ENCODE assay signal across 18 cellular contexts in genomic region chr21:33514234-33514633, GRCh38. TPM values are rescaled to one million over a fixed set of nuclear protein-coding genes. Genes with fewer than 3 reads are reported as not detected.
DNase-seq lines count a peak whose midpoint lies in the region; ATAC-seq, FAIRE-seq and TF ChIP-seq lines count a peak whose summit lies in the region.
"Had no signal": no experiment of that assay in that cellular context is flagged by ENCODE, and none has a peak within 500 bp of the region (broad histone marks: within the 10 kb centered on the region; RNA-seq: fewer than 3 reads in every experiment).

No MANE protein-coding gene starts in this region.

- H2AFZ ChIP-seq in K562 (ENCODE audit: low read depth, low read length), result no peak overlapping the region
- H2AFZ ChIP-seq in mesenchymal stem cell (ENCODE audit: low read depth, low read length), result no peak overlapping the region
- no peak overlapping the region for H2AFZ ChIP-seq in Karpas-422 (ENCODE audit: low read length)

- no peak for TF ChIP-seq POLR2A in K562 (conservative IDR thresholded peaks at IDR 0.05)

- H3K9me3 ChIP-seq in K562 (replicated peaks; ENCODE audit: control insufficient read depth, insufficient read depth, low read depth, low read length), result no peaks in the 10 kb centered on the region
- no peaks in the 10 kb centered on the region for H3K9me3 ChIP-seq in mesenchymal stem cell (ENCODE audit: control insufficient read depth, low read length)
- no peaks in the 10 kb centered on the region for H3K9me3 ChIP-seq in Karpas-422 (ENCODE audit: low read length)
- H3K9me3 ChIP-seq: breast epithelium, tibial nerve had no signal

- no peaks in the 10 kb centered on the region for H3K79me2 ChIP-seq in K562 (ENCODE audit: control insufficient read depth, insufficient read depth, low read length)
- no peaks in the 10 kb centered on the region for H3K79me2 ChIP-seq in Karpas-422 (ENCODE audit: low read length)

- H3K27ac ChIP-seq in K562 (ENCODE audit: extremely low read depth, low read depth, low read length) (no peak overlapping the region), mesenchymal stem cell (ENCODE audit: low read length, poor library complexity, severe bottlenecking) (no peak overlapping the region), Karpas-422 (ENCODE audit: low read length) (no peak overlapping the region)
- H3K27ac ChIP-seq: 22Rv1, breast epithelium, tibial nerve had no signal

- H3K14ac ChIP-seq in mesenchymal stem cell (ENCODE audit: low read length in 2 of 2), result no peak overlapping the region

- in situ Hi-C loops in K562 (cut with MboI), result no loop called here

- intact Hi-C loops in K562 (cut with micrococcal nuclease), result no loop called here

- TF ChIP-seq CTCF in K562 (IDR thresholded peaks at IDR 0.05 in 2 of 3, conservative IDR thresholded peaks at IDR 0.05 in 1 of 3; ENCODE audit: insufficient read depth in 2 of 3, low read depth in 1 of 3, low read length in 3 of 3), result no peak

- H3K4me1 ChIP-seq in K562 (replicated peaks in 1 of 2; ENCODE audit: control insufficient read depth in 2 of 2, insufficient read depth in 2 of 2, low read length in 2 of 2) (peaks cover 0 to 9% of the 10 kb centered on the region in 2 experiments; a peak in 3 of 5 replicates), mesenchymal stem cell (ENCODE audit: control insufficient read depth, insufficient read depth, low read depth, low read length) (no peaks in the 10 kb centered on the region), Karpas-422 (ENCODE audit: low read length) (no peaks in the 10 kb centered on the region)
- H3K4me1 ChIP-seq: breast epithelium, tibial nerve had no signal

- H3K79me1 ChIP-seq in mesenchymal stem cell (replicated peaks; ENCODE audit: low read length, poor library complexity, severe bottlenecking), result peaks cover 6% of the 10 kb centered on the region

- CTCF ChIA-PET in K562 (lab: Yijun Ruan, JAX; ENCODE audit: low intra/inter-chr PET ratio), result no interaction called here

- no peak for DNase-seq in activated CD4-positive, CD25-positive, alpha-beta regulatory T cell (lab: John Stamatoyannopoulos, UW)
- DNase-seq in GM04503 (ENCODE audit: low read depth) (peak; percentile 5), K562 (ENCODE audit: extremely low read depth in 1 of 4, low spot score in 3 of 4) (no peak), mesenchymal stem cell (peak; percentile 24), Karpas-422 (no peak)
- DNase-seq in stimulated activated naive CD4-positive, alpha-beta T cell (lab: John Stamatoyannopoulos, UW), result no peak
- DNase-seq: activated gamma-delta T cell; CD4-positive, alpha-beta memory T cell; DMS79; effector CD4-positive, alpha-beta T cell; NCI-H187; NCI-H510A; T-helper 9 cell had no signal

- no peak overlapping the region for H2BK12ac ChIP-seq in mesenchymal stem cell (ENCODE audit: low read length in 2 of 2)

- TF ChIP-seq RAD21 in K562 (CRISPR knock-in tag; conservative IDR thresholded peaks at IDR 0.05 in 1 of 2, IDR thresholded peaks at IDR 0.05 in 1 of 2), result no peak

- no peak overlapping the region for H3K23ac ChIP-seq in mesenchymal stem cell (ENCODE audit: low read length in 2 of 2)

- POLR2A ChIA-PET in K562 (lab: Yijun Ruan, JAX), result interaction anchor here (0.6 to 2.4 kb wide), 10 partner anchors 8 to 341 kb away, joined by 3 to 7 read pairs (median 4); partner anchors contain the start of genes DNAJC28 and TMEM50B

- H3K4me2 ChIP-seq in K562 (ENCODE audit: insufficient read depth, low read length), result no peak overlapping the region
- no peak overlapping the region for H3K4me2 ChIP-seq in mesenchymal stem cell (ENCODE audit: low read length, poor library complexity, severe bottlenecking)
- H3K4me2 ChIP-seq in Karpas-422 (ENCODE audit: low read depth, low read length, poor library complexity, severe bottlenecking), result no peak overlapping the region

- H3K18ac ChIP-seq in mesenchymal stem cell (ENCODE audit: low read depth in 1 of 2, low read length in 2 of 2), result no peak overlapping the region

- H2BK120ac ChIP-seq in mesenchymal stem cell (ENCODE audit: low read depth, low read length), result no peak overlapping the region

- FAIRE-seq in K562 (lab: Jason Lieb, UNC), result no peak

- H3K9me1 ChIP-seq in K562 (ENCODE audit: control insufficient read depth, insufficient read depth, low read length), result no peaks in the 10 kb centered on the region

- no peak overlapping the region for H2BK15ac ChIP-seq in mesenchymal stem cell (ENCODE audit: low read depth, poor library complexity, severe bottlenecking)

- BruUV-seq in K562 (replicated peaks; lab: Mats Ljungman, UMichigan), result no TSS peak

- H4K91ac ChIP-seq in mesenchymal stem cell (ENCODE audit: low read length), result no peak overlapping the region

- no peak overlapping the region for H3K4ac ChIP-seq in mesenchymal stem cell (ENCODE audit: low read depth in 1 of 2, low read length in 2 of 2)

- H3K9me2 ChIP-seq in Karpas-422 (replicated peaks; ENCODE audit: insufficient read depth, low read length), result no peaks in the 10 kb centered on the region

- H4K20me1 ChIP-seq in K562 (replicated peaks; ENCODE audit: control insufficient read depth, insufficient read depth, low read length) (no peaks in the 10 kb centered on the region), Karpas-422 (ENCODE audit: insufficient read depth, low read depth, low read length) (no peaks in the 10 kb centered on the region)

- H3K4me3 ChIP-seq in K562, result no peak overlapping the region
- H3K4me3 ChIP-seq in mesenchymal stem cell (ENCODE audit: insufficient read depth in 1 of 2, low read depth in 1 of 2, low read length in 2 of 2), result no peak overlapping the region
- no peak overlapping the region for H3K4me3 ChIP-seq in Karpas-422 (ENCODE audit: low read length)
- H3K4me3 ChIP-seq: breast epithelium, tibial nerve had no signal

- no peak overlapping the region for H4K8ac ChIP-seq in mesenchymal stem cell (ENCODE audit: low read length)

- no peak for TF ChIP-seq EP300 in K562 (IDR thresholded peaks at IDR 0.05; ENCODE audit: low read length)

- H3K27me3 ChIP-seq in K562 (ENCODE audit: control insufficient read depth in 2 of 2, insufficient read depth in 2 of 2, low read length in 2 of 2) (no peaks in the 10 kb centered on the region), mesenchymal stem cell (ENCODE audit: control insufficient read depth in 1 of 2, insufficient read depth in 1 of 2, low read length in 2 of 2) (no peaks in the 10 kb centered on the region), Karpas-422 (ENCODE audit: low read length) (no peaks in the 10 kb centered on the region)
- H3K27me3 ChIP-seq: breast epithelium, tibial nerve had no signal

- H2BK5ac ChIP-seq in mesenchymal stem cell (ENCODE audit: low read depth, low read length, poor library complexity, severe bottlenecking), result no peak overlapping the region

- ATAC-seq in activated CD4-positive, CD25-positive, alpha-beta regulatory T cell treated with anti-CD3 and anti-CD28 coated beads, Interleukin-2, amount 50 U/mL, for 24 hours, result peak; percentile 38 to 53
- no peak for ATAC-seq in K562
- no peak for ATAC-seq in HG02973 (IDR thresholded peaks at IDR 0.05; ENCODE audit: unreplicated experiment)

- no peak overlapping the region for H2AK5ac ChIP-seq in mesenchymal stem cell (ENCODE audit: low read length, severe bottlenecking)

- WGBS in K562 (ENCODE audit: insufficient coverage, low coverage, missing lambda C conversion rate), result 93% methylated on average over 1 of the region's 1 CpG
- no CpG with 5 or more reads among the region's 1 CpG for WGBS in mesenchymal stem cell

- H3K36me3 ChIP-seq in K562 (ENCODE audit: control insufficient read depth, insufficient read depth, low read length) (peaks cover 95% of the 10 kb centered on the region), mesenchymal stem cell (ENCODE audit: control insufficient read depth in 1 of 2, insufficient read depth in 2 of 2, low read depth in 1 of 2, low read length in 2 of 2) (peaks cover 42 to 90% of the 10 kb centered on the region in 2 experiments), Karpas-422 (ENCODE audit: insufficient read depth, low read length) (peaks cover 72% of the 10 kb centered on the region)
- H3K36me3 ChIP-seq: breast epithelium had no signal

- H3K9ac ChIP-seq in K562 (ENCODE audit: insufficient read depth in 1 of 2, low read depth in 2 of 2, low read length in 2 of 2) (no peak overlapping the region), mesenchymal stem cell (ENCODE audit: low read length) (peak overlapping the region; percentile 34), Karpas-422 (ENCODE audit: low read length) (no peak overlapping the region)

RNA-seq across cellular contexts. Expression of gene DNAJC28, which starts 22.7 kb away (rescaled TPM):
- 1.8 and 5.7 TPM in 2 replicates for total RNA-seq in K562 (2011; cell fraction: chromatin; rRNA removed; ENCODE audit: low replicate concordance)
- 1.7 and 2.5 TPM in 2 replicates for total RNA-seq in K562 (2011; cell fraction: nucleolus; rRNA removed)
- 1.8 and 2.3 TPM in 2 replicates for total RNA-seq in K562 (2011; cell fraction: nucleoplasm; rRNA removed)
- total RNA-seq in K562 (2014; rRNA removed), result 0.53 and 1.6 TPM in 2 replicates
- total RNA-seq in K562 (2014; rRNA removed; fragmentation: Illumina TruSeq; extraction: Trizol), result 1.1 and 1.4 TPM in 2 replicates
- 0.72 and 1.2 TPM in 2 replicates for total RNA-seq in K562 (2015; rRNA removed; fragmentation: Illumina TruSeq; extraction: Trizol)
- total RNA-seq in K562 (2021), result 0.49 and 0.82 TPM in 2 replicates
- polyA plus RNA-seq in K562 (2011; rRNA removed), result 1.4 and 2.0 TPM in 2 replicates
- polyA plus RNA-seq in K562 (2011; cell fraction: cytosol; rRNA removed), result 0.24 and 0.29 TPM in 2 replicates
- polyA plus RNA-seq in K562 (2011; cell fraction: nucleus; rRNA removed), result 0.43 and 0.44 TPM in 2 replicates
- polyA plus RNA-seq in K562 (2012), result 0.39 and 0.74 TPM in 2 replicates
- polyA plus RNA-seq in K562 (2014; fragmentation: Illumina TruSeq; extraction: Trizol), result 0.68 and 0.91 TPM in 2 replicates
- under 1 TPM; 0.75 to 0.92 TPM for polyA plus RNA-seq in K562 (2014; fragmentation: Nextera tagmentation; extraction: Ambion mirVana)
- polyA plus RNA-seq in K562 (2014; rRNA removed), result 1.3 and 2.5 TPM in 2 replicates
- 1.7 and 3.1 TPM in 2 replicates for polyA minus RNA-seq in K562 (2011; rRNA and poly(A)+ RNA removed)
- polyA minus RNA-seq in K562 (2011; cell fraction: cytosol; rRNA and poly(A)+ RNA removed), result 0.48 TPM in 1 of 2 replicates, not detected in the other
- 1.1 and 2.6 TPM in 2 replicates for polyA minus RNA-seq in K562 (2011; cell fraction: nucleus; rRNA and poly(A)+ RNA removed)
- 1.9 TPM for polyA plus RNA-seq in mesenchymal stem cell (2013, experiment 1 of 2)
- 2.1 TPM for polyA plus RNA-seq in mesenchymal stem cell (2013, experiment 2 of 2)
- 0.22 and 0.25 TPM in 2 replicates for total RNA-seq in Karpas-422 (2014; rRNA removed; shearing (Covaris generic); ENCODE audit: low replicate concordance)

RNA-seq across cellular contexts. Expression of gene GART, which starts 27.7 kb away (rescaled TPM):
- 282 and 575 TPM in 2 replicates for total RNA-seq in K562 (2011; cell fraction: chromatin; rRNA removed; ENCODE audit: low replicate concordance)
- 120 and 142 TPM in 2 replicates for total RNA-seq in K562 (2011; cell fraction: nucleolus; rRNA removed)
- total RNA-seq in K562 (2011; cell fraction: nucleoplasm; rRNA removed), result 254 and 330 TPM in 2 replicates
- 260 and 356 TPM in 2 replicates for total RNA-seq in K562 (2014; rRNA removed)
- total RNA-seq in K562 (2014; rRNA removed; fragmentation: Illumina TruSeq; extraction: Trizol), result 349 and 398 TPM in 2 replicates
- total RNA-seq in K562 (2015; rRNA removed; fragmentation: Illumina TruSeq; extraction: Trizol), result 258 and 267 TPM in 2 replicates
- 396 and 415 TPM in 2 replicates for total RNA-seq in K562 (2021)
- 100 and 141 TPM in 2 replicates for polyA plus RNA-seq in K562 (2011; rRNA removed)
- 41.9 and 69.4 TPM in 2 replicates for polyA plus RNA-seq in K562 (2011; cell fraction: cytosol; rRNA removed)
- polyA plus RNA-seq in K562 (2011; cell fraction: nucleus; rRNA removed), result 111 and 125 TPM in 2 replicates
- 155 and 181 TPM in 2 replicates for polyA plus RNA-seq in K562 (2012)
- polyA plus RNA-seq in K562 (2014; fragmentation: Illumina TruSeq; extraction: Trizol), result 409 and 429 TPM in 2 replicates
- polyA plus RNA-seq in K562 (2014; fragmentation: Nextera tagmentation; extraction: Ambion mirVana), result 100 to 1,000 TPM; 276 to 387 TPM
- 230 and 236 TPM in 2 replicates for polyA plus RNA-seq in K562 (2014; rRNA removed)
- 152 and 154 TPM in 2 replicates for polyA minus RNA-seq in K562 (2011; rRNA and poly(A)+ RNA removed)
- polyA minus RNA-seq in K562 (2011; cell fraction: cytosol; rRNA and poly(A)+ RNA removed), result 92.6 and 125 TPM in 2 replicates
- 83.7 and 168 TPM in 2 replicates for polyA minus RNA-seq in K562 (2011; cell fraction: nucleus; rRNA and poly(A)+ RNA removed)
- 37.6 TPM for polyA plus RNA-seq in mesenchymal stem cell (2013, experiment 1 of 2)
- 37.6 TPM for polyA plus RNA-seq in mesenchymal stem cell (2013, experiment 2 of 2)
- 117 and 119 TPM in 2 replicates for total RNA-seq in Karpas-422 (2014; rRNA removed; shearing (Covaris generic); ENCODE audit: low replicate concordance)

RNA-seq across cellular contexts. Expression of gene SON, which starts 28.6 kb away (rescaled TPM):
- total RNA-seq in K562 (2011; cell fraction: chromatin; rRNA removed; ENCODE audit: low replicate concordance), result 223 and 597 TPM in 2 replicates
- 107 and 150 TPM in 2 replicates for total RNA-seq in K562 (2011; cell fraction: nucleolus; rRNA removed)
- total RNA-seq in K562 (2011; cell fraction: nucleoplasm; rRNA removed), result 253 and 349 TPM in 2 replicates
- total RNA-seq in K562 (2014; rRNA removed) (126 and 185 TPM in 2 replicates), K562 (2014; rRNA removed; fragmentation: Illumina TruSeq; extraction: Trizol) (142 and 149 TPM in 2 replicates), K562 (2015; rRNA removed; fragmentation: Illumina TruSeq; extraction: Trizol) (120 and 149 TPM in 2 replicates), K562 (2021) (242 and 259 TPM in 2 replicates)
- polyA plus RNA-seq in K562 (2011; rRNA removed) (99.1 and 105 TPM in 2 replicates), K562 (2014; fragmentation: Illumina TruSeq; extraction: Trizol) (173 and 203 TPM in 2 replicates), K562 (2014; fragmentation: Nextera tagmentation; extraction: Ambion mirVana) (100 to 1,000 TPM; 195 to 742 TPM), K562 (2014; rRNA removed) (97.6 and 187 TPM in 2 replicates)
- 88.2 and 117 TPM in 2 replicates for polyA plus RNA-seq in K562 (2011; cell fraction: cytosol; rRNA removed)
- polyA plus RNA-seq in K562 (2011; cell fraction: nucleus; rRNA removed), result 255 and 309 TPM in 2 replicates
- 146 and 246 TPM in 2 replicates for polyA plus RNA-seq in K562 (2012)
- 241 and 277 TPM in 2 replicates for polyA minus RNA-seq in K562 (2011; rRNA and poly(A)+ RNA removed)
- polyA minus RNA-seq in K562 (2011; cell fraction: cytosol; rRNA and poly(A)+ RNA removed), result 183 and 187 TPM in 2 replicates
- polyA minus RNA-seq in K562 (2011; cell fraction: nucleus; rRNA and poly(A)+ RNA removed), result 121 and 212 TPM in 2 replicates
- 84.8 TPM for polyA plus RNA-seq in mesenchymal stem cell (2013, experiment 1 of 2)
- polyA plus RNA-seq in mesenchymal stem cell (2013, experiment 2 of 2), result 81.3 TPM
- 121 and 159 TPM in 2 replicates for total RNA-seq in Karpas-422 (2014; rRNA removed; shearing (Covaris generic); ENCODE audit: low replicate concordance)

RNA-seq across cellular contexts. Expression of gene TMEM50B, which starts 34.5 kb away (rescaled TPM):
- 80.7 and 176 TPM in 2 replicates for total RNA-seq in K562 (2011; cell fraction: chromatin; rRNA removed; ENCODE audit: low replicate concordance)
- total RNA-seq in K562 (2011; cell fraction: nucleolus; rRNA removed), result 63.4 and 65.5 TPM in 2 replicates
- 122 and 158 TPM in 2 replicates for total RNA-seq in K562 (2011; cell fraction: nucleoplasm; rRNA removed)
- total RNA-seq in K562 (2014; rRNA removed), result 19.8 and 20.5 TPM in 2 replicates
- 28.9 and 29.6 TPM in 2 replicates for total RNA-seq in K562 (2014; rRNA removed; fragmentation: Illumina TruSeq; extraction: Trizol)
- 23.9 and 26.6 TPM in 2 replicates for total RNA-seq in K562 (2015; rRNA removed; fragmentation: Illumina TruSeq; extraction: Trizol)
- total RNA-seq in K562 (2021), result 24.1 and 25.7 TPM in 2 replicates
- 64.6 and 80.1 TPM in 2 replicates for polyA plus RNA-seq in K562 (2011; rRNA removed)
- 17.4 and 47.8 TPM in 2 replicates for polyA plus RNA-seq in K562 (2011; cell fraction: cytosol; rRNA removed)
- polyA plus RNA-seq in K562 (2011; cell fraction: nucleus; rRNA removed), result 123 and 167 TPM in 2 replicates
- polyA plus RNA-seq in K562 (2012), result 23.7 and 39.6 TPM in 2 replicates
- 23.3 and 28.8 TPM in 2 replicates for polyA plus RNA-seq in K562 (2014; fragmentation: Illumina TruSeq; extraction: Trizol)
- 10 to 100 TPM; 41.3 to 49.1 TPM for polyA plus RNA-seq in K562 (2014; fragmentation: Nextera tagmentation; extraction: Ambion mirVana)
- 39.6 and 40.7 TPM in 2 replicates for polyA plus RNA-seq in K562 (2014; rRNA removed)
- polyA minus RNA-seq in K562 (2011; rRNA and poly(A)+ RNA removed), result 23.1 and 28.5 TPM in 2 replicates
- 6.7 and 7.5 TPM in 2 replicates for polyA minus RNA-seq in K562 (2011; cell fraction: cytosol; rRNA and poly(A)+ RNA removed)
- 18.4 and 34.7 TPM in 2 replicates for polyA minus RNA-seq in K562 (2011; cell fraction: nucleus; rRNA and poly(A)+ RNA removed)
- polyA plus RNA-seq in mesenchymal stem cell (2013, experiment 1 of 2), result 22.9 TPM
- 24.7 TPM for polyA plus RNA-seq in mesenchymal stem cell (2013, experiment 2 of 2)
- total RNA-seq in Karpas-422 (2014; rRNA removed; shearing (Covaris generic); ENCODE audit: low replicate concordance), result 39.9 and 57.5 TPM in 2 replicates

Comparison
In these comparisons a context has a peak if more than half of its experiments do, and no peak if none do; other contexts are left out.
1. ATAC-seq: peak in activated CD4-positive, CD25-positive, alpha-beta regulatory T cell treated with anti-CD3 and anti-CD28 coated beads, Interleukin-2, amount 50 U/mL, for 24 hours (2 of 2); none in K562 (single experiment) and HG02973 (single experiment).
2. DNase-seq: peak in GM04503 (single experiment) and mesenchymal stem cell (single experiment); none in activated CD4-positive, CD25-positive, alpha-beta regulatory T cell (0 of 4), K562 (0 of 4), Karpas-422 (single experiment) and stimulated activated naive CD4-positive, alpha-beta T cell (0 of 6).